Comparison of ENCODE assay signal across 9 cellular contexts in genomic region chr6:53986721-53987526, GRCh38.
A peak's percentile ranks its signal among the peaks of the same experiment; 100 is the strongest.
DNase-seq lines count a peak whose midpoint lies in the region; ATAC-seq and TF ChIP-seq lines count a peak whose summit lies in the region.
"Had no signal": no experiment of that assay in that cellular context is flagged by ENCODE, and none has a peak within 500 bp of the region (broad histone marks: within the 10 kb centered on the region; RNA-seq: fewer than 3 reads in every experiment).

No MANE protein-coding gene starts in this region.

- intact Hi-C loops in left cardiac atrium (cut with DNase I): loop anchor here in 1 of 2 donors (10.0 kb wide), 2 partner anchors 278 to 1078 kb away; no protein-coding TSS in a partner anchor
- intact Hi-C loops in sciatic nerve (cut with DNase I): no loop called here

- no peaks in the 10 kb centered on the region for H3K4me1 Mint-ChIP-seq in endothelial cell (ENCODE audit: unreplicated experiment)

- no peak overlapping the region for H3K27ac Mint-ChIP-seq in endothelial cell (ENCODE audit: unreplicated experiment)
- H3K27ac Mint-ChIP-seq: T-helper 17 cell had no signal

- H3K27me3 Mint-ChIP-seq in endothelial cell (ENCODE audit: unreplicated experiment): no peaks in the 10 kb centered on the region

- no peak overlapping the region for H3K4me3 Mint-ChIP-seq in endothelial cell (ENCODE audit: unreplicated experiment)
- H3K4me3 Mint-ChIP-seq: T-helper 17 cell had no signal

- peak; percentile 41 for DNase-seq in LHCN-M2 (ENCODE audit: low read depth)
- DNase-seq in left cardiac atrium: no peak
- DNase-seq in sciatic nerve (ENCODE audit: low spot score): no peak
- DNase-seq in occipital lobe (lab: John Stamatoyannopoulos, UW): no peak
- no peak for DNase-seq in endothelial cell (ENCODE audit: low spot score)
- DNase-seq: T-helper 17 cell had no signal

- no peak for TF ChIP-seq CTCF in endothelial cell (IDR thresholded peaks at IDR 0.05; ENCODE audit: unreplicated experiment)

- ATAC-seq in SK-N-SH treated with all-trans-retinoic acid at 6 μM for 48 hours (peak; percentile 67), left cardiac atrium (peak; percentile 66 to 72), sciatic nerve (peak; percentile 67), GM21360 (IDR thresholded peaks at IDR 0.05; ENCODE audit: unreplicated experiment) (no peak), GM21390 (IDR thresholded peaks at IDR 0.05; ENCODE audit: unreplicated experiment) (no peak)
- ATAC-seq: T-helper 17 cell had no signal

- no peaks in the 10 kb centered on the region for H3K9me3 Mint-ChIP-seq in endothelial cell (ENCODE audit: unreplicated experiment)

- no peaks in the 10 kb centered on the region for H3K36me3 Mint-ChIP-seq in endothelial cell (ENCODE audit: low read depth, unreplicated experiment)

TF ChIP-seq in SK-N-SH treated with all-trans-retinoic acid at 6 μM for 48 hours, 23 proteins besides CTCF, POLR2A, EP300 and RAD21:
- TF ChIP-seq, protein P1, sequence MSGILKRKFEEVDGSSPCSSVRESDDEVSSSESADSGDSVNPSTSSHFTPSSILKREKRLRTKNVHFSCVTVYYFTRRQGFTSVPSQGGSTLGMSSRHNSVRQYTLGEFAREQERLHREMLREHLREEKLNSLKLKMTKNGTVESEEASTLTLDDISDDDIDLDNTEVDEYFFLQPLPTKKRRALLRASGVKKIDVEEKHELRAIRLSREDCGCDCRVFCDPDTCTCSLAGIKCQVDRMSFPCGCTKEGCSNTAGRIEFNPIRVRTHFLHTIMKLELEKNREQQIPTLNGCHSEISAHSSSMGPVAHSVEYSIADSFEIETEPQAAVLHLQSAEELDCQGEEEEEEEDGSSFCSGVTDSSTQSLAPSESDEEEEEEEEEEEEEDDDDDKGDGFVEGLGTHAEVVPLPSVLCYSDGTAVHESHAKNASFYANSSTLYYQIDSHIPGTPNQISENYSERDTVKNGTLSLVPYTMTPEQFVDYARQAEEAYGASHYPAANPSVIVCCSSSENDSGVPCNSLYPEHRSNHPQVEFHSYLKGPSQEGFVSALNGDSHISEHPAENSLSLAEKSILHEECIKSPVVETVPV (CRISPR knock-in tag; IDR thresholded peaks at IDR 0.05): no peak
- TF ChIP-seq PPARA (CRISPR knock-in tag; IDR thresholded peaks at IDR 0.05; ENCODE audit: borderline replicate concordance) (no peak), OSR1 (CRISPR knock-in tag; IDR thresholded peaks at IDR 0.05) (no peak), ISL1 (CRISPR knock-in tag; IDR thresholded peaks at IDR 0.05) (no peak), ESRRG (CRISPR knock-in tag; IDR thresholded peaks at IDR 0.05) (no peak), ZNF8 (CRISPR knock-in tag; IDR thresholded peaks at IDR 0.05) (no peak), ZC3H10 (CRISPR knock-in tag; IDR thresholded peaks at IDR 0.05) (no peak), CSDC2 (CRISPR knock-in tag; IDR thresholded peaks at IDR 0.05) (no peak), ZFP30 (CRISPR knock-in tag; IDR thresholded peaks at IDR 0.05) (no peak), RARB (CRISPR knock-in tag; IDR thresholded peaks at IDR 0.05) (no peak), SNAI2 (CRISPR knock-in tag; IDR thresholded peaks at IDR 0.05) (no peak), TOX (CRISPR knock-in tag; IDR thresholded peaks at IDR 0.05; ENCODE audit: borderline replicate concordance) (no peak), CREB5 (CRISPR knock-in tag; IDR thresholded peaks at IDR 0.05; ENCODE audit: low read depth) (no peak), BACH2 (CRISPR knock-in tag; IDR thresholded peaks at IDR 0.05; ENCODE audit: borderline replicate concordance) (no peak), ZNF70 (CRISPR knock-in tag; IDR thresholded peaks at IDR 0.05) (no peak), TCF4 (CRISPR knock-in tag; IDR thresholded peaks at IDR 0.05; ENCODE audit: borderline replicate concordance) (no peak), GLIS3 (CRISPR knock-in tag; IDR thresholded peaks at IDR 0.05) (no peak), PATZ1 (CRISPR knock-in tag; IDR thresholded peaks at IDR 0.05; ENCODE audit: borderline replicate concordance) (no peak), ZNF565 (CRISPR knock-in tag; conservative IDR thresholded peaks at IDR 0.05; ENCODE audit: low read depth) (no peak)
- TF ChIP-seq, protein P2, sequence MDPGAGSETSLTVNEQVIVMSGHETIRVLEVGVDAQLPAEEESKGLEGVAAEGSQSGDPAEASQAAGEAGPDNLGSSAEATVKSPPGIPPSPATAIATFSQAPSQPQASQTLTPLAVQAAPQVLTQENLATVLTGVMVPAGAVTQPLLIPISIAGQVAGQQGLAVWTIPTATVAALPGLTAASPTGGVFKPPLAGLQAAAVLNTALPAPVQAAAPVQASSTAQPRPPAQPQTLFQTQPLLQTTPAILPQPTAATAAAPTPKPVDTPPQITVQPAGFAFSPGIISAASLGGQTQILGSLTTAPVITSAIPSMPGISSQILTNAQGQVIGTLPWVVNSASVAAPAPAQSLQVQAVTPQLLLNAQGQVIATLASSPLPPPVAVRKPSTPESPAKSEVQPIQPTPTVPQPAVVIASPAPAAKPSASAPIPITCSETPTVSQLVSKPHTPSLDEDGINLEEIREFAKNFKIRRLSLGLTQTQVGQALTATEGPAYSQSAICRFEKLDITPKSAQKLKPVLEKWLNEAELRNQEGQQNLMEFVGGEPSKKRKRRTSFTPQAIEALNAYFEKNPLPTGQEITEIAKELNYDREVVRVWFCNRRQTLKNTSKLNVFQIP (CRISPR knock-in tag; IDR thresholded peaks at IDR 0.05; ENCODE audit: borderline replicate concordance, low read depth): no peak

Comparison
In these comparisons a context has a peak if more than half of its experiments do, and no peak if none do; other contexts are left out.
1. ATAC-seq: peak in SK-N-SH treated with all-trans-retinoic acid at 6 μM for 48 hours (single experiment), left cardiac atrium (2 of 2) and sciatic nerve (single experiment); none in GM21360 (single experiment) and GM21390 (single experiment).